17 cellular contexts compared by ENCODE assay signal in the genomic region with DNA sequence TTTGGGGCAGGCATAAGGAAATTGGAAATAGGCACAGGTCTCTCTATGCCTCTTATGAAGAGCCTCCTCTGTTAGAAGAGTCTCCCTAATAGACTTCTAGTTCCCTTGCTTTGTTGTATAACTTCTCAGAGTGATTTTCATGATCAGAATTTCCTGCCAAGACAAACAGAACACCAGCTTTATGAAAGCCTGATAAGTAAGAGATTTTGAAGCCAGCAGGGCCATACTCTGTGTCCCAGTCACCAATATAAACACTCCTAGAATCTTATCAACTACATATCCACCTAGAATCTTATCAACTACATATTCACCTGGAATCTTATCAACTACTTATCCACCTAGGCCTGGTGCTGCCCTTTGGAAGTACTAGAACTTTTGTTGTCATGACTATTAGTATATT.
"Had no signal": no experiment of that assay in that cellular context is flagged by ENCODE, and none has a peak within 500 bp of the region (broad histone marks: within the 10 kb centered on the region; RNA-seq: fewer than 3 reads in every experiment).

No MANE protein-coding gene starts in this region.

- H3K27me3 ChIP-seq: gastroesophageal sphincter, heart left ventricle, neutrophil, spleen, transverse colon had no signal

- H3K9me3 ChIP-seq: gastroesophageal sphincter, neutrophil, transverse colon had no signal

- DNase-seq: activated CD4-positive, alpha-beta T cell treated with anti-CD3 and anti-CD28 coated beads, Interleukin-2, amount 50 U/mL, for 48 hours; activated gamma-delta T cell treated with Interleukin-2 at 50 U/mL for 16 hours; cerebellar nuclear complex; effector CD4-positive, alpha-beta T cell; heart left ventricle; naive thymus-derived CD8-positive, alpha-beta T cell; spleen; stimulated activated CD8-positive, alpha-beta memory T cell treated with anti-CD3 and anti-CD28 coated beads, Interleukin-4, amount 100 ng/mL, for 48 hours; stimulated activated naive CD4-positive, alpha-beta T cell; transverse colon had no signal

- H3K27ac ChIP-seq: gastroesophageal sphincter, neutrophil, spleen, transverse colon had no signal

- H3K27me3 Mint-ChIP-seq: naive thymus-derived CD8-positive, alpha-beta T cell had no signal

- H3K4me1 ChIP-seq: gastroesophageal sphincter had no signal

- H3K4me3 Mint-ChIP-seq: naive thymus-derived CD8-positive, alpha-beta T cell; T-helper 2 cell treated with Interferon-gamma antibody and Interleukin-4, amounts not matched to agents 5 μg/mL and 100 μg/mL, for 36 hours had no signal

- H3K27ac Mint-ChIP-seq: T-helper 2 cell treated with Interferon-gamma antibody and Interleukin-4, amounts not matched to agents 5 μg/mL and 100 μg/mL, for 36 hours had no signal

- ATAC-seq: esophagus mucosa; gastroesophageal sphincter; heart left ventricle; naive thymus-derived CD8-positive, alpha-beta T cell; sciatic nerve had no signal

- FAIRE-seq: bronchial epithelial cell, TTC549 had no signal

- H3K4me3 ChIP-seq: gastroesophageal sphincter, heart left ventricle, spleen, transverse colon had no signal

- H3K36me3 ChIP-seq: gastroesophageal sphincter, transverse colon had no signal
